Comparison of ENCODE assay signal across 2 cellular contexts in the genomic region with DNA sequence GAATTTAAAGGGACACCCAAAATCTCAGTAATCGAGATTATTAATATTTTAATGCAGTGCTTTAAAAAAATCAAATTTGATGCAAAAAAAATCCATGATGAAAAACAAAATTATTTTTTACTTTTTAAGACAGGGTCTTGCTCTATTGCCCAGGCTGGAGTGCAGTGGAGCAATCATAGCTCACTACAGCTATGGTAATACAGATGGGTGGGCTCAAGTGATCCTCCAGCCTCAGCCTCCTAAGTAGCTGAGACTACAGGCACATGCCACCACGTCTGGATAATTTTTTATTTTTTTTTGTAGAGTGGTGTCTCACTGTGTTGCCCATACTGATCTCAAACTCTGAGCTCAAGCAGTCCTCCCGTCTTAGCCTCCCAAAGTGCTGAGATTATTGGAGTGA.
TF ChIP-seq lines count a peak whose summit lies in the region.

No MANE protein-coding gene starts in this region.

TF ChIP-seq in WTC11, 78 proteins besides CTCF, POLR2A, EP300 and RAD21:
- no peak for TF ChIP-seq STAT6 (CRISPR knock-in tag; conservative IDR thresholded peaks at IDR 0.05; ENCODE audit: low read depth)
- TF ChIP-seq ZNF121 (CRISPR knock-in tag; IDR thresholded peaks at IDR 0.05): peak; percentile 94

TF ChIP-seq in K562, 482 proteins besides CTCF, POLR2A, EP300 and RAD21 (continued from another document):
- TF ChIP-seq, protein P1, sequence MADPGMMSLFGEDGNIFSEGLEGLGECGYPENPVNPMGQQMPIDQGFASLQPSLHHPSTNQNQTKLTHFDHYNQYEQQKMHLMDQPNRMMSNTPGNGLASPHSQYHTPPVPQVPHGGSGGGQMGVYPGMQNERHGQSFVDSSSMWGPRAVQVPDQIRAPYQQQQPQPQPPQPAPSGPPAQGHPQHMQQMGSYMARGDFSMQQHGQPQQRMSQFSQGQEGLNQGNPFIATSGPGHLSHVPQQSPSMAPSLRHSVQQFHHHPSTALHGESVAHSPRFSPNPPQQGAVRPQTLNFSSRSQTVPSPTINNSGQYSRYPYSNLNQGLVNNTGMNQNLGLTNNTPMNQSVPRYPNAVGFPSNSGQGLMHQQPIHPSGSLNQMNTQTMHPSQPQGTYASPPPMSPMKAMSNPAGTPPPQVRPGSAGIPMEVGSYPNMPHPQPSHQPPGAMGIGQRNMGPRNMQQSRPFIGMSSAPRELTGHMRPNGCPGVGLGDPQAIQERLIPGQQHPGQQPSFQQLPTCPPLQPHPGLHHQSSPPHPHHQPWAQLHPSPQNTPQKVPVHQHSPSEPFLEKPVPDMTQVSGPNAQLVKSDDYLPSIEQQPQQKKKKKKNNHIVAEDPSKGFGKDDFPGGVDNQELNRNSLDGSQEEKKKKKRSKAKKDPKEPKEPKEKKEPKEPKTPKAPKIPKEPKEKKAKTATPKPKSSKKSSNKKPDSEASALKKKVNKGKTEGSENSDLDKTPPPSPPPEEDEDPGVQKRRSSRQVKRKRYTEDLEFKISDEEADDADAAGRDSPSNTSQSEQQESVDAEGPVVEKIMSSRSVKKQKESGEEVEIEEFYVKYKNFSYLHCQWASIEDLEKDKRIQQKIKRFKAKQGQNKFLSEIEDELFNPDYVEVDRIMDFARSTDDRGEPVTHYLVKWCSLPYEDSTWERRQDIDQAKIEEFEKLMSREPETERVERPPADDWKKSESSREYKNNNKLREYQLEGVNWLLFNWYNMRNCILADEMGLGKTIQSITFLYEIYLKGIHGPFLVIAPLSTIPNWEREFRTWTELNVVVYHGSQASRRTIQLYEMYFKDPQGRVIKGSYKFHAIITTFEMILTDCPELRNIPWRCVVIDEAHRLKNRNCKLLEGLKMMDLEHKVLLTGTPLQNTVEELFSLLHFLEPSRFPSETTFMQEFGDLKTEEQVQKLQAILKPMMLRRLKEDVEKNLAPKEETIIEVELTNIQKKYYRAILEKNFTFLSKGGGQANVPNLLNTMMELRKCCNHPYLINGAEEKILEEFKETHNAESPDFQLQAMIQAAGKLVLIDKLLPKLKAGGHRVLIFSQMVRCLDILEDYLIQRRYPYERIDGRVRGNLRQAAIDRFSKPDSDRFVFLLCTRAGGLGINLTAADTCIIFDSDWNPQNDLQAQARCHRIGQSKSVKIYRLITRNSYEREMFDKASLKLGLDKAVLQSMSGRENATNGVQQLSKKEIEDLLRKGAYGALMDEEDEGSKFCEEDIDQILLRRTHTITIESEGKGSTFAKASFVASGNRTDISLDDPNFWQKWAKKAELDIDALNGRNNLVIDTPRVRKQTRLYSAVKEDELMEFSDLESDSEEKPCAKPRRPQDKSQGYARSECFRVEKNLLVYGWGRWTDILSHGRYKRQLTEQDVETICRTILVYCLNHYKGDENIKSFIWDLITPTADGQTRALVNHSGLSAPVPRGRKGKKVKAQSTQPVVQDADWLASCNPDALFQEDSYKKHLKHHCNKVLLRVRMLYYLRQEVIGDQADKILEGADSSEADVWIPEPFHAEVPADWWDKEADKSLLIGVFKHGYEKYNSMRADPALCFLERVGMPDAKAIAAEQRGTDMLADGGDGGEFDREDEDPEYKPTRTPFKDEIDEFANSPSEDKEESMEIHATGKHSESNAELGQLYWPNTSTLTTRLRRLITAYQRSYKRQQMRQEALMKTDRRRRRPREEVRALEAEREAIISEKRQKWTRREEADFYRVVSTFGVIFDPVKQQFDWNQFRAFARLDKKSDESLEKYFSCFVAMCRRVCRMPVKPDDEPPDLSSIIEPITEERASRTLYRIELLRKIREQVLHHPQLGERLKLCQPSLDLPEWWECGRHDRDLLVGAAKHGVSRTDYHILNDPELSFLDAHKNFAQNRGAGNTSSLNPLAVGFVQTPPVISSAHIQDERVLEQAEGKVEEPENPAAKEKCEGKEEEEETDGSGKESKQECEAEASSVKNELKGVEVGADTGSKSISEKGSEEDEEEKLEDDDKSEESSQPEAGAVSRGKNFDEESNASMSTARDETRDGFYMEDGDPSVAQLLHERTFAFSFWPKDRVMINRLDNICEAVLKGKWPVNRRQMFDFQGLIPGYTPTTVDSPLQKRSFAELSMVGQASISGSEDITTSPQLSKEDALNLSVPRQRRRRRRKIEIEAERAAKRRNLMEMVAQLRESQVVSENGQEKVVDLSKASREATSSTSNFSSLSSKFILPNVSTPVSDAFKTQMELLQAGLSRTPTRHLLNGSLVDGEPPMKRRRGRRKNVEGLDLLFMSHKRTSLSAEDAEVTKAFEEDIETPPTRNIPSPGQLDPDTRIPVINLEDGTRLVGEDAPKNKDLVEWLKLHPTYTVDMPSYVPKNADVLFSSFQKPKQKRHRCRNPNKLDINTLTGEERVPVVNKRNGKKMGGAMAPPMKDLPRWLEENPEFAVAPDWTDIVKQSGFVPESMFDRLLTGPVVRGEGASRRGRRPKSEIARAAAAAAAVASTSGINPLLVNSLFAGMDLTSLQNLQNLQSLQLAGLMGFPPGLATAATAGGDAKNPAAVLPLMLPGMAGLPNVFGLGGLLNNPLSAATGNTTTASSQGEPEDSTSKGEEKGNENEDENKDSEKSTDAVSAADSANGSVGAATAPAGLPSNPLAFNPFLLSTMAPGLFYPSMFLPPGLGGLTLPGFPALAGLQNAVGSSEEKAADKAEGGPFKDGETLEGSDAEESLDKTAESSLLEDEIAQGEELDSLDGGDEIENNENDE (IDR thresholded peaks at IDR 0.05; ENCODE audit: low read depth, low read length): no peak
